Comparison of ENCODE assay signal across 13 cellular contexts in genomic region chr1:67350783-67351182, GRCh38. TPM values are rescaled to one million over a fixed set of nuclear protein-coding genes. Genes with fewer than 3 reads are reported as not detected.
DNase-seq lines count a peak whose midpoint lies in the region; ATAC-seq and TF ChIP-seq lines count a peak whose summit lies in the region.
"Had no signal": no experiment of that assay in that cellular context is flagged by ENCODE, and none has a peak within 500 bp of the region (broad histone marks: within the 10 kb centered on the region; RNA-seq: fewer than 3 reads in every experiment).

No MANE protein-coding gene starts in this region.

- no peak overlapping the region for H2BK15ac ChIP-seq in neuronal stem cell (ENCODE audit: low read length)

- no peak overlapping the region for H4K8ac ChIP-seq in neuronal stem cell (ENCODE audit: low read depth, low read length)

- H3K9ac ChIP-seq in neuronal stem cell (ENCODE audit: low read depth, low read length, poor library complexity): no peak overlapping the region
- H3K9ac ChIP-seq: BLaER1 had no signal

- no peak overlapping the region for H2BK5ac ChIP-seq in neuronal stem cell (ENCODE audit: low read length)

- H3K4ac ChIP-seq in neuronal stem cell (ENCODE audit: low read length): no peak overlapping the region

- no peaks in the 10 kb centered on the region for H3K27me3 ChIP-seq in neuronal stem cell (ENCODE audit: control insufficient read depth in 3 of 3, insufficient read depth in 3 of 3, low read depth in 1 of 3, low read length in 3 of 3)
- H3K27me3 ChIP-seq: BLaER1, stomach had no signal

- H2AFZ ChIP-seq in OCI-LY7 (ENCODE audit: low read length) (no peak overlapping the region), neuronal stem cell (ENCODE audit: low read length) (no peak overlapping the region)

- H3K36me3 ChIP-seq in OCI-LY7 (ENCODE audit: insufficient read depth, low read length) (no peaks in the 10 kb centered on the region), neuronal stem cell (replicated peaks in 1 of 2; ENCODE audit: control insufficient read depth in 2 of 2, insufficient read depth in 2 of 2, low read length in 2 of 2) (no peaks in the 10 kb centered on the region)
- H3K36me3 ChIP-seq: stomach had no signal

- no peaks in the 10 kb centered on the region for H3K9me2 ChIP-seq in OCI-LY7 (ENCODE audit: insufficient read depth, low read length)

- no peaks in the 10 kb centered on the region for H3K79me1 ChIP-seq in neuronal stem cell (ENCODE audit: low read depth, low read length)

- intact Hi-C loops in OCI-LY7 (cut with micrococcal nuclease; ENCODE audit: unreplicated experiment): no loop called here

- H3K9me3 ChIP-seq in OCI-LY7 (ENCODE audit: low read length): no peaks in the 10 kb centered on the region
- H3K9me3 ChIP-seq in neuronal stem cell (replicated peaks in 1 of 2; ENCODE audit: control insufficient read depth in 2 of 2, insufficient read depth in 1 of 2, low read depth in 1 of 2, low read length in 2 of 2): no peaks in the 10 kb centered on the region
- H3K9me3 ChIP-seq: BLaER1, stomach had no signal

- no peak overlapping the region for H2AK5ac ChIP-seq in neuronal stem cell (ENCODE audit: low read depth, low read length)

- H3K4me1 ChIP-seq in OCI-LY7 (ENCODE audit: insufficient read depth, low read length, poor library complexity, severe bottlenecking): no peaks in the 10 kb centered on the region
- H3K4me1 ChIP-seq in neuronal stem cell (ENCODE audit: control insufficient read depth in 2 of 2, insufficient read depth in 1 of 2, low read depth in 1 of 2, low read length in 2 of 2): peaks cover 0 to 3% of the 10 kb centered on the region in 2 donors
- H3K4me1 ChIP-seq: stomach had no signal

- no CpG with 5 or more reads among the region's 2 CpGs for WGBS in neuronal stem cell (ENCODE audit: extremely low coverage in 2 of 2, insufficient read length in 2 of 2, insufficient replicate concordance in 1 of 2), 2 donors

- BruUV-seq in OCI-LY7 (replicated peaks; lab: Mats Ljungman, UMichigan): no TSS peak

- peak; percentile 48 for DNase-seq in stimulated activated CD4-positive, alpha-beta T cell treated with anti-CD3 and anti-CD28 coated beads, Interleukin-1b, Interleukin-23, amount 100 ng/mL, for 48 hours
- DNase-seq in stimulated activated CD4-positive, alpha-beta T cell treated with anti-CD3 and anti-CD28 coated beads, Interleukin-12 subunit alpha, Interleukin-12 subunit beta, amount 100 ng/mL, for 4 hours: no peak
- DNase-seq in HT1080 (ENCODE audit: low read depth): peak; percentile 52
- no peak for DNase-seq in stimulated activated naive CD8-positive, alpha-beta T cell treated with anti-CD3 and anti-CD28 coated beads, Interleukin-15, Interleukin-2, amounts not matched to agents 100 U/mL and 50 U/mL, for 24 hours
- no peak for DNase-seq in OCI-LY7 (ENCODE audit: low spot score)
- DNase-seq in neuronal stem cell (ENCODE audit: low spot score): no peak
- DNase-seq: IMR-90, kidney glomerular epithelial cell, NCI-H2029, stomach had no signal

- H3K4me3 ChIP-seq in OCI-LY7 (ENCODE audit: low read depth, low read length, poor library complexity, severe bottlenecking) (no peak overlapping the region), neuronal stem cell (ENCODE audit: low read length in 2 of 2) (no peak overlapping the region)
- H3K4me3 ChIP-seq: BLaER1, stomach had no signal

- no peak overlapping the region for H3K23ac ChIP-seq in neuronal stem cell (ENCODE audit: low read depth, low read length, poor library complexity)

- CTCF ChIA-PET in OCI-LY7 (lab: Charles Lee; ENCODE audit: unreplicated experiment): no interaction called here

- ATAC-seq in HG02759 (IDR thresholded peaks at IDR 0.05; ENCODE audit: unreplicated experiment) (peak; percentile 89), GM19397 (IDR thresholded peaks at IDR 0.05; ENCODE audit: unreplicated experiment) (no peak)
- peak; percentile 54 for ATAC-seq in stimulated activated naive CD8-positive, alpha-beta T cell treated with anti-CD3 and anti-CD28 coated beads, Interleukin-15, Interleukin-2, amounts not matched to agents 100 U/mL and 50 U/mL, for 24 hours

- H3K14ac ChIP-seq in neuronal stem cell (ENCODE audit: low read length): no peak overlapping the region

- H2BK120ac ChIP-seq in neuronal stem cell (ENCODE audit: low read depth, low read length): no peak overlapping the region

- no peaks in the 10 kb centered on the region for H3K79me2 ChIP-seq in OCI-LY7 (ENCODE audit: insufficient read depth, low read depth, low read length)

- H3K4me2 ChIP-seq in OCI-LY7 (ENCODE audit: low read length) (no peak overlapping the region), neuronal stem cell (ENCODE audit: insufficient read depth, low read length, poor library complexity, severe bottlenecking) (no peak overlapping the region)
- H3K4me2 ChIP-seq: BLaER1 had no signal

- no peak overlapping the region for H2BK12ac ChIP-seq in neuronal stem cell (ENCODE audit: low read length)

- H3K27ac ChIP-seq in OCI-LY7 (ENCODE audit: low read depth, low read length, poor library complexity, severe bottlenecking) (no peak overlapping the region), neuronal stem cell (replicated peaks; ENCODE audit: low read length) (no peak overlapping the region)
- H3K27ac ChIP-seq: BLaER1, stomach had no signal

- H3K18ac ChIP-seq in neuronal stem cell (ENCODE audit: low read length): no peak overlapping the region

- no peak for TF ChIP-seq CTCF in OCI-LY7 (conservative IDR thresholded peaks at IDR 0.05; ENCODE audit: low read length)

- H4K91ac ChIP-seq in neuronal stem cell (ENCODE audit: low read depth, low read length, poor library complexity): no peak overlapping the region

- POLR2A ChIA-PET in OCI-LY7 (lab: Charles Lee): interaction anchor here (0.6 to 0.8 kb wide), 3 partner anchors 13 to 183 kb away, joined by 3 read pairs; no protein-coding TSS in a partner anchor

- no peaks in the 10 kb centered on the region for H4K20me1 ChIP-seq in OCI-LY7 (ENCODE audit: insufficient read depth, low read length)
- H4K20me1 ChIP-seq: BLaER1 had no signal

RNA-seq across cellular contexts. Expression of gene IL12RB2, which starts 43.1 kb away (rescaled TPM):
- not detected in 2 replicates for total RNA-seq in HT1080 (2014; rRNA removed; shearing (Covaris generic))
- not detected in 2 replicates for polyA plus RNA-seq in HT1080 (2015; cell fraction: cytosol; rRNA removed)
- not detected in 2 replicates for polyA plus RNA-seq in HT1080 (2015; cell fraction: nucleus; rRNA removed)
- total RNA-seq in OCI-LY7 (2014; rRNA removed; shearing (Covaris generic)): not detected in 2 replicates
- not detected in 2 replicates for total RNA-seq in OCI-LY7 (2022)
- polyA plus RNA-seq in neuronal stem cell (2013, experiment 1 of 2): 0.08 TPM
- polyA plus RNA-seq in neuronal stem cell (2013, experiment 2 of 2): 0.26 TPM
- total RNA-seq: IMR-90 had no signal
- polyA plus RNA-seq: IMR-90 had no signal

Comparison
In these comparisons a context has a peak if more than half of its experiments do, and no peak if none do; other contexts are left out.
1. DNase-seq: peak in stimulated activated CD4-positive, alpha-beta T cell treated with anti-CD3 and anti-CD28 coated beads, Interleukin-1b, Interleukin-23, amount 100 ng/mL, for 48 hours (single experiment) and HT1080 (single experiment); none in stimulated activated CD4-positive, alpha-beta T cell treated with anti-CD3 and anti-CD28 coated beads, Interleukin-12 subunit alpha, Interleukin-12 subunit beta, amount 100 ng/mL, for 4 hours (single experiment), stimulated activated naive CD8-positive, alpha-beta T cell treated with anti-CD3 and anti-CD28 coated beads, Interleukin-15, Interleukin-2, amounts not matched to agents 100 U/mL and 50 U/mL, for 24 hours (single experiment), OCI-LY7 (single experiment) and neuronal stem cell (single experiment).